ENCODE assay signal across 9 cellular contexts in genomic region chr6:117270121-117270959, GRCh38. TPM values are rescaled to one million over a fixed set of nuclear protein-coding genes. Genes with fewer than 3 reads are reported as not detected.
DNase-seq lines count a peak whose midpoint lies in the region; ATAC-seq and TF ChIP-seq lines count a peak whose summit lies in the region.
"Had no signal": no experiment of that assay in that cellular context is flagged by ENCODE, and none has a peak within 500 bp of the region (broad histone marks: within the 10 kb centered on the region; RNA-seq: fewer than 3 reads in every experiment).

No MANE protein-coding gene starts in this region.

- H3K36me3 ChIP-seq in neuron (ENCODE audit: insufficient read depth, low read length) = no peaks in the 10 kb centered on the region
- H3K36me3 ChIP-seq in effector memory CD4-positive, alpha-beta T cell (ENCODE audit: control insufficient read depth, insufficient read depth, low read length) = no peaks in the 10 kb centered on the region

- ATAC-seq in foreskin keratinocyte (peak; percentile 65), GM21717 (IDR thresholded peaks at IDR 0.05; ENCODE audit: unreplicated experiment) (no peak)
- no peak for ATAC-seq in stimulated activated naive B cell treated with anti-CD40 and anti-IgM and Interleukin-4, amounts not matched to agents 10 μg/mL and 1 μg/mL and 100 μg/mL, for 72 hours (replicated peaks)

- H3K27ac ChIP-seq in foreskin keratinocyte = no peak overlapping the region
- H3K27ac ChIP-seq in effector memory CD4-positive, alpha-beta T cell (ENCODE audit: insufficient read depth, low read length, poor library complexity, severe bottlenecking) = no peak overlapping the region

- no peak for TF ChIP-seq CTCF in foreskin keratinocyte (conservative IDR thresholded peaks at IDR 0.05)

- no peak overlapping the region for H3K27ac Mint-ChIP-seq in stimulated activated naive B cell treated with anti-CD40 and anti-IgM and Interleukin-4, amounts not matched to agents 10 μg/mL and 1 μg/mL and 100 μg/mL, for 72 hours

- peak overlapping the region in 1 of 2 donors; percentile 49 for H3K4me3 Mint-ChIP-seq in stimulated activated naive B cell treated with anti-CD40 and anti-IgM and Interleukin-4, amounts not matched to agents 10 μg/mL and 1 μg/mL and 100 μg/mL, for 72 hours

- H3K27me3 Mint-ChIP-seq in stimulated activated naive B cell treated with anti-CD40 and anti-IgM and Interleukin-4, amounts not matched to agents 10 μg/mL and 1 μg/mL and 100 μg/mL, for 72 hours = peaks cover 62 to 87% of the 10 kb centered on the region in 2 donors

- peaks cover 7 to 19% of the 10 kb centered on the region in 2 donors for H3K4me1 Mint-ChIP-seq in stimulated activated naive B cell treated with anti-CD40 and anti-IgM and Interleukin-4, amounts not matched to agents 10 μg/mL and 1 μg/mL and 100 μg/mL, for 72 hours

- DNase-seq in DMS53 (lab: John Stamatoyannopoulos, UW) (peak; percentile 73), NCI-H524 (lab: John Stamatoyannopoulos, UW) (peak; percentile 40 to 65), foreskin keratinocyte (no peak)
- no peak for DNase-seq in effector CD4-positive, alpha-beta T cell
- no peak for DNase-seq in stimulated activated naive B cell treated with anti-CD40 and anti-IgM and Interleukin-4, amounts not matched to agents 10 μg/mL and 1 μg/mL and 100 μg/mL, for 72 hours
- DNase-seq in effector memory CD4-positive, alpha-beta T cell = no peak
- DNase-seq: stimulated activated naive CD4-positive, alpha-beta T cell treated with Interleukin-2 at 50 U/mL for 16 hours had no signal

- H3K9me3 ChIP-seq in neuron (ENCODE audit: low read length) = no peaks in the 10 kb centered on the region
- no peaks in the 10 kb centered on the region for H3K9me3 ChIP-seq in effector memory CD4-positive, alpha-beta T cell (ENCODE audit: control insufficient read depth, low read length)

- no peaks in the 10 kb centered on the region for H3K4me1 ChIP-seq in foreskin keratinocyte
- H3K4me1 ChIP-seq in neuron (ENCODE audit: insufficient read depth, low read length) = peaks cover 12% of the 10 kb centered on the region
- peaks cover 2% of the 10 kb centered on the region for H3K4me1 ChIP-seq in effector memory CD4-positive, alpha-beta T cell (ENCODE audit: control insufficient read depth, insufficient read depth, low read length, poor library complexity, severe bottlenecking)

- no peaks in the 10 kb centered on the region for H3K36me3 Mint-ChIP-seq in stimulated activated naive B cell treated with anti-CD40 and anti-IgM and Interleukin-4, amounts not matched to agents 10 μg/mL and 1 μg/mL and 100 μg/mL, for 72 hours

- peaks cover 100% of the 10 kb centered on the region for H3K27me3 ChIP-seq in foreskin keratinocyte
- H3K27me3 ChIP-seq in neuron (ENCODE audit: insufficient read depth, low read length) = peaks cover 88% of the 10 kb centered on the region
- H3K27me3 ChIP-seq in effector memory CD4-positive, alpha-beta T cell (replicated peaks; ENCODE audit: control insufficient read depth, insufficient read depth, low read length, poor library complexity, severe bottlenecking) = peaks cover 37% of the 10 kb centered on the region

- peak overlapping the region; percentile 27 for H3K4me3 ChIP-seq in neuron (ENCODE audit: low read length)
- no peak overlapping the region for H3K4me3 ChIP-seq in effector memory CD4-positive, alpha-beta T cell (ENCODE audit: insufficient read depth, low read depth, low read length, poor library complexity, severe bottlenecking)

- no peaks in the 10 kb centered on the region for H3K9me3 Mint-ChIP-seq in stimulated activated naive B cell treated with anti-CD40 and anti-IgM and Interleukin-4, amounts not matched to agents 10 μg/mL and 1 μg/mL and 100 μg/mL, for 72 hours

- H2AFZ ChIP-seq in neuron (ENCODE audit: low read depth, low read length) = peak overlapping the region; percentile 89

RNA-seq across cellular contexts. Expression of gene VGLL2, which starts 5.0 kb away (rescaled TPM):
- total RNA-seq in foreskin keratinocyte = not detected in 2 replicates
- not detected in 2 replicates for polyA plus RNA-seq in foreskin keratinocyte

Comparison
In these comparisons a context has a peak if more than half of its experiments do, and no peak if none do; other contexts are left out.
1. DNase-seq: peak in DMS53 (single experiment) and NCI-H524 (2 of 2); none in foreskin keratinocyte (0 of 2), effector CD4-positive, alpha-beta T cell (single experiment), stimulated activated naive B cell treated with anti-CD40 and anti-IgM and Interleukin-4, amounts not matched to agents 10 μg/mL and 1 μg/mL and 100 μg/mL, for 72 hours (single experiment) and effector memory CD4-positive, alpha-beta T cell (0 of 3).